29 cellular contexts compared by ENCODE assay signal in genomic region chr3:173153631-173154030, GRCh38. TPM values are rescaled to one million over a fixed set of nuclear protein-coding genes. Genes with fewer than 3 reads are reported as not detected.
DNase-seq lines count a peak whose midpoint lies in the region; ATAC-seq, FAIRE-seq and TF ChIP-seq lines count a peak whose summit lies in the region.
"Had no signal": no experiment of that assay in that cellular context is flagged by ENCODE, and none has a peak within 500 bp of the region (broad histone marks: within the 10 kb centered on the region; RNA-seq: fewer than 3 reads in every experiment).

No MANE protein-coding gene starts in this region.

- H2AK5ac ChIP-seq in H1 (ENCODE audit: low read depth, low read length) (no peak overlapping the region), mesenchymal stem cell (ENCODE audit: low read length, severe bottlenecking) (no peak overlapping the region)

- TF ChIP-seq CTCF in H1 (IDR thresholded peaks at IDR 0.05; ENCODE audit: control extremely low read depth in 1 of 3, insufficient read depth in 1 of 3, low read depth in 1 of 3, low read length in 3 of 3), result no peak

- H3K9ac ChIP-seq in HUES6 (ENCODE audit: low read length), result no peak overlapping the region
- H3K9ac ChIP-seq in H1 (replicated peaks in 1 of 4; ENCODE audit: extremely low read depth in 1 of 4, low read depth in 3 of 4, low read length in 3 of 4), result no peak overlapping the region
- H3K9ac ChIP-seq in mesenchymal stem cell (ENCODE audit: low read length), result no peak overlapping the region
- H3K9ac ChIP-seq: BLaER1 had no signal

- CTCF ChIA-PET in H1 (lab: Charles Lee; ENCODE audit: partially characterized antibody), result interaction anchor here (1.2 kb wide), 1 partner anchor 8 kb away, joined by 3 read pairs; no protein-coding TSS in a partner anchor

- FAIRE-seq in H1 (lab: Jason Lieb, UNC), result no peak
- FAIRE-seq: GM12878, GM12892, GM18507 had no signal

- no peak overlapping the region for H4K8ac ChIP-seq in H1 (ENCODE audit: extremely low read depth, insufficient read depth, low read length)
- no peak overlapping the region for H4K8ac ChIP-seq in mesenchymal stem cell (ENCODE audit: low read length)

- H3K36me3 ChIP-seq in HUES6 (ENCODE audit: control insufficient read depth, insufficient read depth, low read length) (no peaks in the 10 kb centered on the region), H1 (ENCODE audit: control insufficient read depth in 2 of 4, insufficient read depth in 4 of 4, low read length in 3 of 4) (no peaks in the 10 kb centered on the region), mesenchymal stem cell (ENCODE audit: control insufficient read depth in 1 of 2, insufficient read depth in 2 of 2, low read depth in 1 of 2, low read length in 2 of 2) (no peaks in the 10 kb centered on the region)
- H3K36me3 ChIP-seq: BE2C, BLaER1 had no signal

- H3K79me2 ChIP-seq in H1 (ENCODE audit: control insufficient read depth in 1 of 2, insufficient read depth in 2 of 2, low read length in 2 of 2), result no peaks in the 10 kb centered on the region

- H3K4me1 ChIP-seq in HUES6 (ENCODE audit: control insufficient read depth, insufficient read depth, low read length), result peaks cover 18% of the 10 kb centered on the region
- peaks cover 0 to 5% (median 2%) of the 10 kb centered on the region in 4 experiments; a peak in 3 of 7 replicates for H3K4me1 ChIP-seq in H1 (replicated peaks in 1 of 4; ENCODE audit: control insufficient read depth in 3 of 4, insufficient read depth in 4 of 4, low read length in 3 of 4)
- H3K4me1 ChIP-seq in mesenchymal stem cell (ENCODE audit: control insufficient read depth, insufficient read depth, low read depth, low read length), result no peaks in the 10 kb centered on the region
- H3K4me1 ChIP-seq: BE2C, BLaER1 had no signal

- H2AFZ ChIP-seq in H1 (ENCODE audit: low read length), result no peak overlapping the region
- H2AFZ ChIP-seq in mesenchymal stem cell (ENCODE audit: low read depth, low read length), result no peak overlapping the region

- POLR2A ChIA-PET in H1 (lab: Charles Lee; ENCODE audit: partially characterized antibody), result interaction anchor here (1.0 kb wide), 1 partner anchor 10 kb away, joined by 3 read pairs; no protein-coding TSS in a partner anchor

- H2BK120ac ChIP-seq in H1 (replicated peaks; ENCODE audit: low read depth, low read length) (peak overlapping the region; percentile 59), mesenchymal stem cell (ENCODE audit: low read depth, low read length) (no peak overlapping the region)

- no peak overlapping the region for H3K18ac ChIP-seq in H1 (ENCODE audit: extremely low read depth, low read length)
- H3K18ac ChIP-seq in mesenchymal stem cell (ENCODE audit: low read depth in 1 of 2, low read length in 2 of 2), result no peak overlapping the region

- H3K79me1 ChIP-seq in H1 (ENCODE audit: low read depth, low read length), result no peaks in the 10 kb centered on the region
- H3K79me1 ChIP-seq in mesenchymal stem cell (replicated peaks; ENCODE audit: low read length, poor library complexity, severe bottlenecking), result no peaks in the 10 kb centered on the region

- no peaks in the 10 kb centered on the region for H3K9me3 ChIP-seq in HUES6 (ENCODE audit: control insufficient read depth, insufficient read depth, low read depth, low read length)
- H3K9me3 ChIP-seq in H1 (ENCODE audit: insufficient read depth in 2 of 2, low read depth in 1 of 2, low read length in 1 of 2), result no peaks in the 10 kb centered on the region
- H3K9me3 ChIP-seq in mesenchymal stem cell (ENCODE audit: control insufficient read depth, low read length), result no peaks in the 10 kb centered on the region
- H3K9me3 ChIP-seq: BE2C, BLaER1 had no signal

- H2BK15ac ChIP-seq in H1 (ENCODE audit: low read length) (no peak overlapping the region), mesenchymal stem cell (ENCODE audit: low read depth, poor library complexity, severe bottlenecking) (no peak overlapping the region)

- H2BK5ac ChIP-seq in H1 (ENCODE audit: low read depth, low read length) (peak overlapping the region; percentile 31; the same call in 1 of the 2 replicates), mesenchymal stem cell (ENCODE audit: low read depth, low read length, poor library complexity, severe bottlenecking) (no peak overlapping the region)

- no peaks in the 10 kb centered on the region; the same call in 1 of the 2 replicates for H3K23me2 ChIP-seq in H1 (ENCODE audit: low read depth, low read length)

- H3K56ac ChIP-seq in H1 (replicated peaks; ENCODE audit: insufficient read length, low read depth, low read length), result no peak overlapping the region

- no peak overlapping the region for H3K23ac ChIP-seq in H1 (ENCODE audit: insufficient read length)
- H3K23ac ChIP-seq in mesenchymal stem cell (ENCODE audit: low read length in 2 of 2), result no peak overlapping the region

- H3K27ac ChIP-seq in HUES6 (ENCODE audit: low read depth, low read length) (peak overlapping the region; percentile 18; the same call in 1 of the 2 replicates), H1 (ENCODE audit: low read depth, low read length) (no peak overlapping the region), mesenchymal stem cell (ENCODE audit: low read length, poor library complexity, severe bottlenecking) (no peak overlapping the region)
- H3K27ac ChIP-seq: BLaER1 had no signal

- H3K4me3 ChIP-seq in HUES6 (ENCODE audit: low read depth, low read length) (no peak overlapping the region), H1 (ENCODE audit: extremely low read depth in 1 of 4, insufficient read depth in 2 of 4, low read depth in 3 of 4, low read length in 4 of 4) (no peak overlapping the region), mesenchymal stem cell (ENCODE audit: insufficient read depth in 1 of 2, low read depth in 1 of 2, low read length in 2 of 2) (no peak overlapping the region)
- H3K4me3 ChIP-seq: BLaER1, GM12878 had no signal

- H4K91ac ChIP-seq in H1 (replicated peaks; ENCODE audit: insufficient read length, low read length), result no peak overlapping the region
- no peak overlapping the region for H4K91ac ChIP-seq in mesenchymal stem cell (ENCODE audit: low read length)

- H3K4me2 ChIP-seq in H1 (ENCODE audit: insufficient read depth in 1 of 2, low read depth in 2 of 2, low read length in 2 of 2), result 0 out of 4 replicates have a peak overlapping the region, but pooled peaks of 1 of the 2 experiments have one; percentile 12
- H3K4me2 ChIP-seq in mesenchymal stem cell (ENCODE audit: low read length, poor library complexity, severe bottlenecking), result no peak overlapping the region
- H3K4me2 ChIP-seq: BLaER1 had no signal

- peak; percentile 94 for DNase-seq in SK-N-DZ (ENCODE audit: low spot score)
- DNase-seq in H1 (ENCODE audit: low read depth in 1 of 2, low spot score in 2 of 2), result no peak
- no peak for DNase-seq in mesenchymal stem cell
- DNase-seq: 8988T; ACHN; BE2C; C1 segment of cervical spinal cord; CD4-positive, alpha-beta memory T cell; CD4-positive, CD25-positive, alpha-beta regulatory T cell; CD8-positive, alpha-beta memory T cell; COR-L47; DMS 273 treated with DMSO at 0.1 percent for 48 hours; DMS153; DMS53; DMS79; DND-41; EL; GDM1 had no signal

- 84% methylated on average over 2 of the region's 2 CpGs; no CpG with 5 or more reads in 1 of the 2 experiments for WGBS in H1 (ENCODE audit: extremely low coverage in 1 of 2, insufficient coverage in 1 of 2, insufficient read length in 1 of 2, insufficient replicate concordance in 2 of 2, low coverage in 1 of 2, low lambda C conversion rate in 2 of 2, missing lambda C conversion rate in 1 of 2), 2 experiments
- no CpG with 5 or more reads among the region's 2 CpGs for WGBS in mesenchymal stem cell

- H3K27me3 ChIP-seq in HUES6 (ENCODE audit: control insufficient read depth, insufficient read depth, low read length), result no peaks in the 10 kb centered on the region
- no peaks in the 10 kb centered on the region for H3K27me3 ChIP-seq in H1 (replicated peaks in 1 of 4; ENCODE audit: control insufficient read depth in 3 of 4, extremely low read depth in 1 of 4, insufficient read depth in 3 of 4, low read length in 3 of 4)
- no peaks in the 10 kb centered on the region for H3K27me3 ChIP-seq in mesenchymal stem cell (ENCODE audit: control insufficient read depth in 1 of 2, insufficient read depth in 1 of 2, low read length in 2 of 2)
- H3K27me3 ChIP-seq: BE2C, BLaER1 had no signal

- H3K4ac ChIP-seq in H1 (replicated peaks; ENCODE audit: insufficient read length, low read depth, low read length) (no peak overlapping the region), mesenchymal stem cell (ENCODE audit: low read depth in 1 of 2, low read length in 2 of 2) (no peak overlapping the region)

- H2BK12ac ChIP-seq in H1 (ENCODE audit: low read depth, low read length) (no peak overlapping the region; the same call in 1 of the 2 replicates), mesenchymal stem cell (ENCODE audit: low read length in 2 of 2) (no peak overlapping the region)

- ATAC-seq in HG02588 (IDR thresholded peaks at IDR 0.05; ENCODE audit: unreplicated experiment), result no peak
- ATAC-seq: GM12878 had no signal

- no peak for TF ChIP-seq EP300 in H1 (IDR thresholded peaks at IDR 0.05; ENCODE audit: borderline replicate concordance in 1 of 2, low read depth in 2 of 2, low read length in 2 of 2)

- H4K5ac ChIP-seq in H1 (ENCODE audit: insufficient read length, low read depth, low read length), result no peak overlapping the region

- no peak overlapping the region for H3K14ac ChIP-seq in H1 (ENCODE audit: insufficient read length)
- H3K14ac ChIP-seq in mesenchymal stem cell (ENCODE audit: low read length in 2 of 2), result no peak overlapping the region

- H2BK20ac ChIP-seq in H1 (ENCODE audit: low read length), result peak overlapping the region; percentile 56; the same call in 1 of the 2 replicates

- TF ChIP-seq POLR2A in H1 (IDR thresholded peaks at IDR 0.05; ENCODE audit: control extremely low read depth in 1 of 2, low read depth in 2 of 2, low read length in 2 of 2), result no peak

- no peaks in the 10 kb centered on the region for H4K20me1 ChIP-seq in H1 (replicated peaks in 1 of 2; ENCODE audit: control insufficient read depth in 1 of 2, insufficient read depth in 2 of 2, low read length in 2 of 2)
- H4K20me1 ChIP-seq: BLaER1 had no signal

- TF ChIP-seq RAD21 in H1 (IDR thresholded peaks at IDR 0.05 in 1 of 2, conservative IDR thresholded peaks at IDR 0.05 in 1 of 2; ENCODE audit: low read depth in 2 of 2, low read length in 2 of 2), result no peak

RNA-seq across cellular contexts. Expression of gene SPATA16, which starts 12.6 kb away (rescaled TPM):
- polyA plus RNA-seq in SK-N-DZ (2014; cell fraction: cytosol; rRNA removed), result 0.03 TPM in 1 of 2 replicates, not detected in the other
- not detected in 2 replicates for polyA plus RNA-seq in SK-N-DZ (2014; cell fraction: nucleus; rRNA removed)
- total RNA-seq in H1 (2021; fragmentation: NEBNext Ultra II Directional; extraction: Animal tissue kit (Norgen Biotek cat#: 25700)), result 2.7 and 2.8 TPM in 2 replicates
- polyA plus RNA-seq in H1 (2011; rRNA removed), result 0.05 and 0.09 TPM in 2 replicates
- polyA plus RNA-seq in H1 (2011; cell fraction: cytosol; rRNA removed), result 0.10 TPM
- polyA plus RNA-seq in H1 (2011; cell fraction: nucleus; rRNA removed), result not detected
- 0.14 to 0.54 TPM (median 0.20 TPM) in 4 replicates for polyA plus RNA-seq in H1 (2012, experiment 1 of 2)
- polyA plus RNA-seq in H1 (2012, experiment 2 of 2), result not detected
- polyA plus RNA-seq in H1 (2013, experiment 1 of 2), result 0.59 TPM
- 0.59 TPM for polyA plus RNA-seq in H1 (2013, experiment 2 of 2)
- 0.34 TPM in 1 of 2 replicates, not detected in the other for polyA minus RNA-seq in H1 (2011; rRNA and poly(A)+ RNA removed)
- polyA minus RNA-seq in H1 (2011; cell fraction: cytosol; rRNA and poly(A)+ RNA removed), result not detected
- 0.30 TPM for polyA minus RNA-seq in H1 (2011; cell fraction: nucleus; rRNA and poly(A)+ RNA removed)
- not detected for polyA plus RNA-seq in mesenchymal stem cell (2013, experiment 1 of 2)
- polyA plus RNA-seq in mesenchymal stem cell (2013, experiment 2 of 2), result not detected
- total RNA-seq: A673; CD4-positive, alpha-beta memory T cell; CD4-positive, CD25-positive, alpha-beta regulatory T cell; CD8-positive, alpha-beta memory T cell; Daoy; G401; GM12878 had no signal
- polyA plus RNA-seq: AG04450; CD14-positive monocyte; CD4-positive, alpha-beta memory T cell; CD4-positive, CD25-positive, alpha-beta regulatory T cell; CD8-positive, alpha-beta memory T cell had no signal
